Comparison of ENCODE assay signal across 11 cellular contexts in the genomic region with DNA sequence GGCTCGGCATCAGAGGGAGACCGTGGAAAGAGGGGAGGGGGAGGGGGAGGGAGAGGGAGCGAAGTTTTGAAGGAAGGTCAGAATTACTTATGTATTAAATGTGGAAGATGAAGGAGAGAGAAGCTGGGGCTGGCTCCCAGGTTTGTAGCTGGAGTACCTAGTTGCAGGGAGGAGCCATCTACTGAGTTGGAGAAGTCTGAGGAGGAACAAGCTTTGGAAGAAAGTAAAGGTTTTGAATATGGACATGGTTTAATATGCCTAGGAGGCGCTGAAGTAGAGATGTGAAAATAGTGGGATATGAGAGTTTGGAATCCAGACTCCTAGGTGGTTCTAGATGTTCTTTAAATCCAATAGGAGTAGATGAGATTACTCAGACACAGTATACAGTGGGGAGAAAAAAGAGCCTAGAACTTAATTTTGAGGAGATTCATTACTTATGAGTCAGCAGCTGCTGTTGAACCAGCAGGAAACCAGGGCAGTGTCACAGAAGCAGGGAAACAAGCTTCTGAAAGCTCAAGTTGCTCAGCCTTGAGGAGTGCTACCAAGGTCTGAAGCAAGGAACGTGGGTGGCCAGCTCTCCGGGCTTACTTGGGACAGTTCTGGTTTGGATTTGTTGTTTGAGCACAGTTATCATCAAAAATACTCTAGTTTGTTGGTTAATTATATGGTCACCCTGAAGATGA.
DNase-seq lines count a peak whose midpoint lies in the region; ATAC-seq, FAIRE-seq and TF ChIP-seq lines count a peak whose summit lies in the region.
"Had no signal": no experiment of that assay in that cellular context is flagged by ENCODE, and none has a peak within 500 bp of the region (broad histone marks: within the 10 kb centered on the region; RNA-seq: fewer than 3 reads in every experiment).

No MANE protein-coding gene starts in this region.

- FAIRE-seq in H54 (lab: Jason Lieb, UNC) (no peak), keratinocyte (lab: Jason Lieb, UNC) (peak; percentile 89)

- no peaks in the 10 kb centered on the region for H3K79me2 ChIP-seq in keratinocyte (ENCODE audit: control insufficient read depth, insufficient read depth, low read length)

- no peaks in the 10 kb centered on the region for H3K9me1 ChIP-seq in keratinocyte (ENCODE audit: control insufficient read depth, extremely low read depth, insufficient read depth, low read length)

- dilution Hi-C loops in keratinocyte (cut with MboI; ENCODE audit: extremely low pct_ligation_motif_present, low sequenced_read_pairs), result no loop called here

- no peaks in the 10 kb centered on the region for H3K27me3 ChIP-seq in keratinocyte (ENCODE audit: control insufficient read depth, extremely low read depth, insufficient read depth, low read length)

- H3K4me3 ChIP-seq in keratinocyte (ENCODE audit: control insufficient read depth in 2 of 3, extremely low read depth in 1 of 3, insufficient read depth in 2 of 3, low read depth in 1 of 3, low read length in 3 of 3), result no peak overlapping the region
- H3K4me3 ChIP-seq: skin epidermis had no signal

- no peak overlapping the region for H2AFZ ChIP-seq in keratinocyte (ENCODE audit: control insufficient read depth, low read length)

- no peak overlapping the region for H3K9ac ChIP-seq in keratinocyte (ENCODE audit: control insufficient read depth, extremely low read depth, insufficient read depth, low read length)

- H3K27ac ChIP-seq in keratinocyte (ENCODE audit: control insufficient read depth, insufficient read depth, low read length), result no peak overlapping the region
- H3K27ac ChIP-seq: skin epidermis had no signal

- no peak for TF ChIP-seq POLR2A in H54 (IDR thresholded peaks at IDR 0.05; ENCODE audit: low read depth, low read length)

- no peaks in the 10 kb centered on the region for H3K9me3 ChIP-seq in keratinocyte (ENCODE audit: control insufficient read depth, low read depth, low read length)

- ATAC-seq in HG03196 (IDR thresholded peaks at IDR 0.05; ENCODE audit: unreplicated experiment), result no peak
- ATAC-seq: T-helper 17 cell had no signal

- DNase-seq in 8988T, result peak; percentile 62
- DNase-seq in H54 (ENCODE audit: insufficient read length, low spot score), result peak; percentile 23
- DNase-seq in amniotic stem cell (lab: John Stamatoyannopoulos, UW), result peak; percentile 68
- DNase-seq in keratinocyte (ENCODE audit: low read depth, low spot score), result no peak
- DNase-seq in NCI-H82 (lab: John Stamatoyannopoulos, UW), result no peak
- DNase-seq in NCI-H1930 (lab: John Stamatoyannopoulos, UW), result no peak
- DNase-seq in pons (ENCODE audit: low spot score), result no peak
- DNase-seq: activated naive CD4-positive, alpha-beta T cell; T-helper 17 cell had no signal

- no peaks in the 10 kb centered on the region for H4K20me1 ChIP-seq in keratinocyte (ENCODE audit: control insufficient read depth, extremely low read depth, insufficient read depth, low read length)

- no peak for TF ChIP-seq CTCF in keratinocyte (optimal IDR thresholded peaks at IDR 0.05 in 1 of 3, IDR thresholded peaks at IDR 0.05 in 1 of 3, conservative IDR thresholded peaks at IDR 0.05 in 1 of 3; ENCODE audit: extremely low read depth in 1 of 3, insufficient read depth in 2 of 3, low read length in 3 of 3)

- H3K4me1 ChIP-seq in keratinocyte (ENCODE audit: control insufficient read depth, extremely low read depth, insufficient read depth, low read length), result peaks cover 8% of the 10 kb centered on the region

- peaks cover 4 to 17% of the 10 kb centered on the region in 2 experiments for H3K36me3 ChIP-seq in keratinocyte (ENCODE audit: control insufficient read depth in 2 of 2, extremely low read depth in 1 of 2, insufficient read depth in 2 of 2, low read length in 2 of 2)

- H3K4me2 ChIP-seq in keratinocyte (ENCODE audit: control insufficient read depth, extremely low read depth, insufficient read depth, low read depth, low read length), result no peak overlapping the region

Comparison
In these comparisons a context has a peak if more than half of its experiments do, and no peak if none do; other contexts are left out.
1. DNase-seq: peak in 8988T (single experiment), H54 (single experiment) and amniotic stem cell (single experiment); none in keratinocyte (single experiment), NCI-H82 (single experiment), NCI-H1930 (0 of 2) and pons (single experiment).